Comparison of ENCODE assay signal across 10 cellular contexts in genomic region chr9:135888126-135888765, GRCh38. TPM values are rescaled to one million over a fixed set of nuclear protein-coding genes. Genes with fewer than 3 reads are reported as not detected.
DNase-seq lines count a peak whose midpoint lies in the region; ATAC-seq and TF ChIP-seq lines count a peak whose summit lies in the region.
"Had no signal": no experiment of that assay in that cellular context is flagged by ENCODE, and none has a peak within 500 bp of the region (broad histone marks: within the 10 kb centered on the region; RNA-seq: fewer than 3 reads in every experiment).

No MANE protein-coding gene starts in this region.

- no peaks in the 10 kb centered on the region for H3K36me3 ChIP-seq in effector memory CD4-positive, alpha-beta T cell (ENCODE audit: control insufficient read depth, insufficient read depth, low read length)
- H3K36me3 ChIP-seq in stomach = no peaks in the 10 kb centered on the region
- H3K36me3 ChIP-seq in ascending aorta = no peaks in the 10 kb centered on the region
- H3K36me3 ChIP-seq: thoracic aorta had no signal

- H3K4me3 ChIP-seq in effector memory CD4-positive, alpha-beta T cell (ENCODE audit: insufficient read depth, low read depth, low read length, poor library complexity, severe bottlenecking) = no peak overlapping the region
- H3K4me3 ChIP-seq in stomach (no peak overlapping the region), ascending aorta (peak overlapping the region in 1 of 2 donors; percentile 18)
- H3K4me3 ChIP-seq: thoracic aorta had no signal

- H3K4me1 ChIP-seq in effector memory CD4-positive, alpha-beta T cell (ENCODE audit: control insufficient read depth, insufficient read depth, low read length, poor library complexity, severe bottlenecking) = peaks cover 48% of the 10 kb centered on the region
- H3K4me1 ChIP-seq in stomach = peaks cover 50 to 75% (median 61%) of the 10 kb centered on the region in 4 donors
- peaks cover 3 to 20% of the 10 kb centered on the region in 2 donors for H3K4me1 ChIP-seq in ascending aorta

- H3K27ac Mint-ChIP-seq in activated T-cell treated with anti-CD3 and anti-CD28 coated beads, Interleukin-2, amount 50 U/mL, for 72 hours = no peak overlapping the region
- no peak overlapping the region for H3K27ac Mint-ChIP-seq in type B pancreatic cell

- TF ChIP-seq POLR2A in stomach (IDR thresholded peaks at IDR 0.05) = no peak

- no peaks in the 10 kb centered on the region for H3K9me3 Mint-ChIP-seq in activated T-cell treated with anti-CD3 and anti-CD28 coated beads, Interleukin-2, amount 50 U/mL, for 72 hours
- H3K9me3 Mint-ChIP-seq in type B pancreatic cell = no peaks in the 10 kb centered on the region

- peak overlapping the region; percentile 84 for H3K27ac ChIP-seq in RWPE1
- H3K27ac ChIP-seq in effector memory CD4-positive, alpha-beta T cell (ENCODE audit: insufficient read depth, low read length, poor library complexity, severe bottlenecking) = peak overlapping the region; percentile 45
- H3K27ac ChIP-seq in stomach = peak overlapping the region in 1 of 5 donors; percentile 6
- no peak overlapping the region for H3K27ac ChIP-seq in ascending aorta
- H3K27ac ChIP-seq: thoracic aorta had no signal

- no peak for TF ChIP-seq EP300 in stomach (IDR thresholded peaks at IDR 0.05)

- intact Hi-C loops in stomach (cut with DNase I; ENCODE audit: low total_unique reads) (no loop called here), ascending aorta (cut with DNase I) (no loop called here)

- no peaks in the 10 kb centered on the region for H3K9me3 ChIP-seq in effector memory CD4-positive, alpha-beta T cell (ENCODE audit: control insufficient read depth, low read length)
- H3K9me3 ChIP-seq in stomach (no peaks in the 10 kb centered on the region), ascending aorta (no peaks in the 10 kb centered on the region)
- H3K9me3 ChIP-seq: thoracic aorta had no signal

- H3K36me3 Mint-ChIP-seq in activated T-cell treated with anti-CD3 and anti-CD28 coated beads, Interleukin-2, amount 50 U/mL, for 72 hours (ENCODE audit: insufficient read depth in 2 of 2) = no peaks in the 10 kb centered on the region
- H3K36me3 Mint-ChIP-seq in type B pancreatic cell = peaks cover 8% of the 10 kb centered on the region

- peaks cover 69% of the 10 kb centered on the region for H3K4me1 Mint-ChIP-seq in activated T-cell treated with anti-CD3 and anti-CD28 coated beads, Interleukin-2, amount 50 U/mL, for 72 hours (ENCODE audit: low read depth)
- H3K4me1 Mint-ChIP-seq in type B pancreatic cell (ENCODE audit: unreplicated experiment) = peaks cover 71% of the 10 kb centered on the region

- TF ChIP-seq CTCF in RWPE1 (conservative IDR thresholded peaks at IDR 0.05; ENCODE audit: low read depth) = no peak
- TF ChIP-seq CTCF in stomach (IDR thresholded peaks at IDR 0.05) = no peak
- no peak for TF ChIP-seq CTCF in type B pancreatic cell (conservative IDR thresholded peaks at IDR 0.05)
- no peak for TF ChIP-seq CTCF in ascending aorta (IDR thresholded peaks at IDR 0.05)

- no peaks in the 10 kb centered on the region for H3K27me3 Mint-ChIP-seq in activated T-cell treated with anti-CD3 and anti-CD28 coated beads, Interleukin-2, amount 50 U/mL, for 72 hours (ENCODE audit: low read depth)
- no peaks in the 10 kb centered on the region for H3K27me3 Mint-ChIP-seq in type B pancreatic cell

- ATAC-seq in activated T-cell treated with anti-CD3 and anti-CD28 coated beads, Interleukin-2, amount 50 U/mL, for 72 hours (replicated peaks in 1 of 2) = no peak
- ATAC-seq in GM19397 (IDR thresholded peaks at IDR 0.05; ENCODE audit: unreplicated experiment) = no peak

- CTCF ChIA-PET in RWPE1 (lab: Yijun Ruan, JAX) = interaction anchor here (0.6 kb wide), 1 partner anchor 72 kb away, joined by 3 read pairs; no protein-coding TSS in a partner anchor

- POLR2A ChIA-PET in RWPE1 (lab: Yijun Ruan, JAX; ENCODE audit: low non-redundant PET) = no interaction called here

- peak overlapping the region; percentile 3 to 80 for H3K4me3 Mint-ChIP-seq in activated T-cell treated with anti-CD3 and anti-CD28 coated beads, Interleukin-2, amount 50 U/mL, for 72 hours
- no peak overlapping the region for H3K4me3 Mint-ChIP-seq in type B pancreatic cell

- 83 to 86% (median 83%) methylated on average over 19 to 22 of the region's 22 CpGs for WGBS in stomach, 5 donors

- no peaks in the 10 kb centered on the region for H3K27me3 ChIP-seq in effector memory CD4-positive, alpha-beta T cell (replicated peaks; ENCODE audit: control insufficient read depth, insufficient read depth, low read length, poor library complexity, severe bottlenecking)
- H3K27me3 ChIP-seq in stomach (no peaks in the 10 kb centered on the region), ascending aorta (no peaks in the 10 kb centered on the region)

- DNase-seq in activated T-cell treated with anti-CD3 and anti-CD28 coated beads, Interleukin-2, amount 50 U/mL, for 72 hours = no peak
- DNase-seq in activated T-cell treated with anti-CD3 and anti-CD28 coated beads, Interleukin-2, amount 50 U/mL, for 48 hours = no peak
- DNase-seq in RWPE1 (ENCODE audit: low spot score) (no peak), stomach (peak; percentile 17), type B pancreatic cell (ENCODE audit: extremely low spot score, unreplicated experiment) (no peak), ascending aorta (ENCODE audit: low spot score in 2 of 2) (no peak)
- no peak for DNase-seq in effector memory CD4-positive, alpha-beta T cell
- DNase-seq: NK-92 treated with Interleukin-12 subunit alpha and Interleukin-12 subunit beta, amount 100 ng/mL, for 24 hours had no signal

RNA-seq across cellular contexts. Expression of gene CAMSAP1, which starts 19.1 kb away (rescaled TPM):
- 10 to 100 TPM; 42.2 to 53.4 TPM for total RNA-seq in activated T-cell treated with anti-CD3 and anti-CD28 coated beads, Interleukin-2, amount 50 U/mL, for 72 hours
- total RNA-seq in stomach (100 to 1,000 TPM in 1 of 5 donors, 10 to 100 TPM in 4; 10.5 to 238 (median 15.4) TPM), type B pancreatic cell (ENCODE audit: low replicate concordance) (33.9 and 58.2 TPM in 2 replicates), ascending aorta (10.1 TPM)
- 1 to 10 TPM; 2.4 to 7.2 (median 3.7) TPM for polyA plus RNA-seq in stomach

Comparison
In these comparisons a context has a peak if more than half of its experiments do, and no peak if none do; other contexts are left out.
1. H3K27ac ChIP-seq: peak in RWPE1 (single experiment) and effector memory CD4-positive, alpha-beta T cell (single experiment); none in ascending aorta (0 of 2).